8 cellular contexts compared by ENCODE assay signal in genomic region chr20:59087829-59088433, GRCh38. TPM values are rescaled to one million over a fixed set of nuclear protein-coding genes. Genes with fewer than 3 reads are reported as not detected.
DNase-seq lines count a peak whose midpoint lies in the region; ATAC-seq and TF ChIP-seq lines count a peak whose summit lies in the region.

No MANE protein-coding gene starts in this region.

- no peak for TF ChIP-seq EP300 in neural cell (conservative IDR thresholded peaks at IDR 0.05; ENCODE audit: poor library complexity, severe bottlenecking)

- H3K4me2 ChIP-seq in PC-9 (no peak overlapping the region), fibroblast of lung (ENCODE audit: extremely low read depth, insufficient read depth, low read length) (no peak overlapping the region), neural cell (ENCODE audit: low read length) (no peak overlapping the region)

- POLR2A ChIA-PET in PC-9 (lab: Charles Lee; ENCODE audit: unreplicated experiment): no interaction called here

- no peaks in the 10 kb centered on the region for H3K9me2 ChIP-seq in PC-9 (ENCODE audit: insufficient read depth)
- H3K9me2 ChIP-seq in neural cell (ENCODE audit: insufficient read depth, low read length): no peaks in the 10 kb centered on the region

- no TSS peak for BruUV-seq in PC-9 (replicated peaks; lab: Mats Ljungman, UMichigan)

- peak; percentile 81 for ATAC-seq in stimulated activated naive CD8-positive, alpha-beta T cell treated with anti-CD3 and anti-CD28 coated beads, Interleukin-15, Interleukin-2, amounts not matched to agents 100 U/mL and 50 U/mL, for 24 hours

- CTCF ChIA-PET in PC-9 (lab: Charles Lee): interaction anchor here (0.5 to 1.2 kb wide), 5 partner anchors 17 to 839 kb away, joined by 4 to 6 read pairs (median 4); no protein-coding TSS in a partner anchor

- intact Hi-C loops in PC-9 (cut with micrococcal nuclease; ENCODE audit: unreplicated experiment): loop anchor here (2.0 to 5.0 kb wide), 3 partner anchors 46 to 196 kb away; partner anchors contain the start of gene PRELID3B

- H4K20me1 ChIP-seq in PC-9 (ENCODE audit: insufficient read depth) (no peaks in the 10 kb centered on the region), fibroblast of lung (ENCODE audit: control insufficient read depth, extremely low read depth, insufficient read depth, low read length) (no peaks in the 10 kb centered on the region), neural cell (ENCODE audit: insufficient read depth) (no peaks in the 10 kb centered on the region)

- H3K4me3 ChIP-seq in PC-9 (no peak overlapping the region), fibroblast of lung (replicated peaks in 1 of 4; ENCODE audit: control extremely low read depth in 1 of 4, insufficient read depth in 1 of 4, low read depth in 3 of 4, low read length in 4 of 4) (no peak overlapping the region), neural cell (ENCODE audit: low read length) (no peak overlapping the region)

- no peak overlapping the region for H3K27ac ChIP-seq in PC-9
- H3K27ac ChIP-seq in fibroblast of lung (ENCODE audit: insufficient read depth, low read length): no peak overlapping the region
- no peak overlapping the region for H3K27ac ChIP-seq in neural cell (ENCODE audit: low read length)

- H3K4me1 ChIP-seq in PC-9 (replicated peaks; ENCODE audit: insufficient read depth) (peaks cover 6% of the 10 kb centered on the region), fibroblast of lung (ENCODE audit: control insufficient read depth, extremely low read depth, insufficient read depth, low read length) (no peaks in the 10 kb centered on the region)

- H2AFZ ChIP-seq in PC-9 (no peak overlapping the region), fibroblast of lung (ENCODE audit: low read length) (no peak overlapping the region), neural cell (ENCODE audit: low read depth, low read length) (no peak overlapping the region)

- TF ChIP-seq CTCF in PC-9 (conservative IDR thresholded peaks at IDR 0.05) (peak; percentile 95), fibroblast of lung (conservative IDR thresholded peaks at IDR 0.05 in 1 of 2, IDR thresholded peaks at IDR 0.05 in 1 of 2; ENCODE audit: low read depth in 1 of 2, low read length in 2 of 2) (peak; percentile 87 to 92), neural cell (IDR thresholded peaks at IDR 0.05; ENCODE audit: poor library complexity, severe bottlenecking) (peak; percentile 60)

- TF ChIP-seq RAD21 in neural cell (conservative IDR thresholded peaks at IDR 0.05): peak; percentile 65

- DNase-seq in DMS 273 (lab: John Stamatoyannopoulos, UW; ENCODE audit: unreplicated experiment) (peak; percentile 87), KG1 (lab: John Stamatoyannopoulos, UW) (peak; percentile 71), PC-9 (peak; percentile 48 to 70), fibroblast of lung (ENCODE audit: low read depth in 2 of 2) (peak; percentile 25 to 62), T1000 (lab: John Stamatoyannopoulos, UW) (no peak)
- DNase-seq in activated T-cell treated with anti-CD3 and anti-CD28 coated beads, Interleukin-2, amount 50 U/mL, for 48 hours: peak; percentile 90 to 91
- DNase-seq in stimulated activated naive CD8-positive, alpha-beta T cell treated with anti-CD3 and anti-CD28 coated beads, Interleukin-15, Interleukin-2, amounts not matched to agents 100 U/mL and 50 U/mL, for 24 hours: peak; percentile 91

- H3F3A ChIP-seq in PC-9 (ENCODE audit: insufficient read depth, low read depth) (no peaks in the 10 kb centered on the region; the same call in 1 of the 2 replicates), neural cell (ENCODE audit: insufficient read depth, low read length, poor library complexity, severe bottlenecking) (no peaks in the 10 kb centered on the region)

- no peak overlapping the region for H3K9ac ChIP-seq in fibroblast of lung (ENCODE audit: insufficient read depth, low read length)
- no peak overlapping the region for H3K9ac ChIP-seq in neural cell (ENCODE audit: low read length)

- H3K27me3 ChIP-seq in PC-9 (ENCODE audit: insufficient read depth, low read depth) (no peaks in the 10 kb centered on the region), fibroblast of lung (ENCODE audit: control insufficient read depth, insufficient read depth, low read length) (no peaks in the 10 kb centered on the region), neural cell (ENCODE audit: insufficient read depth, low read depth, low read length) (no peaks in the 10 kb centered on the region)

- no peaks in the 10 kb centered on the region for H3K36me3 ChIP-seq in PC-9 (ENCODE audit: low read depth)
- no peaks in the 10 kb centered on the region for H3K36me3 ChIP-seq in fibroblast of lung (ENCODE audit: control insufficient read depth, insufficient read depth, low read length)
- H3K36me3 ChIP-seq in neural cell (ENCODE audit: insufficient read depth, low read length): no peaks in the 10 kb centered on the region

- H3K79me2 ChIP-seq in PC-9 (ENCODE audit: low read depth) (no peaks in the 10 kb centered on the region), fibroblast of lung (ENCODE audit: control insufficient read depth, insufficient read depth, low read length) (no peaks in the 10 kb centered on the region), neural cell (replicated peaks; ENCODE audit: insufficient read depth, low read length) (no peaks in the 10 kb centered on the region)

- H3K9me3 ChIP-seq in PC-9 (ENCODE audit: insufficient read depth, low read depth) (no peaks in the 10 kb centered on the region), fibroblast of lung (ENCODE audit: control insufficient read depth, insufficient read depth, low read depth, low read length) (no peaks in the 10 kb centered on the region), neural cell (ENCODE audit: low read length) (no peaks in the 10 kb centered on the region)

TF ChIP-seq in neural cell, 6 proteins besides CTCF, POLR2A, EP300 and RAD21:
- TF ChIP-seq REST (IDR thresholded peaks at IDR 0.05; ENCODE audit: borderline replicate concordance) (no peak), SMC3 (conservative IDR thresholded peaks at IDR 0.05; ENCODE audit: poor library complexity) (peak; percentile 73)

RNA-seq across cellular contexts. Expression of gene PRELID3B, which starts 45.3 kb away (rescaled TPM):
- total RNA-seq in PC-9 (2021) (106 and 137 TPM in 2 replicates), fibroblast of lung (89.9 and 127 TPM in 2 replicates)
- polyA plus RNA-seq in fibroblast of lung (64.5 and 66.6 TPM in 2 replicates), neural cell (38.5 and 50.5 TPM in 2 replicates)
- polyA plus RNA-seq in fibroblast of lung (2012): 40.0 and 43.0 TPM in 2 replicates
- polyA minus RNA-seq in fibroblast of lung (ENCODE audit: low replicate concordance) (86.0 and 106 TPM in 2 replicates), neural cell (36.1 and 38.5 TPM in 2 replicates)

RNA-seq across cellular contexts. Expression of gene ATP5F1E, which starts 55.8 kb away (rescaled TPM):
- total RNA-seq in PC-9 (2021) (76.3 and 84.8 TPM in 2 replicates), fibroblast of lung (37.8 and 39.3 TPM in 2 replicates)
- polyA plus RNA-seq in fibroblast of lung (56.5 and 63.8 TPM in 2 replicates), neural cell (133 and 136 TPM in 2 replicates)
- 112 and 125 TPM in 2 replicates for polyA plus RNA-seq in fibroblast of lung (2012)
- polyA minus RNA-seq in fibroblast of lung (ENCODE audit: low replicate concordance) (1.7 and 3.9 TPM in 2 replicates), neural cell (37.3 and 44.1 TPM in 2 replicates)
